Comparison of ENCODE assay signal across 9 cellular contexts in the genomic region with DNA sequence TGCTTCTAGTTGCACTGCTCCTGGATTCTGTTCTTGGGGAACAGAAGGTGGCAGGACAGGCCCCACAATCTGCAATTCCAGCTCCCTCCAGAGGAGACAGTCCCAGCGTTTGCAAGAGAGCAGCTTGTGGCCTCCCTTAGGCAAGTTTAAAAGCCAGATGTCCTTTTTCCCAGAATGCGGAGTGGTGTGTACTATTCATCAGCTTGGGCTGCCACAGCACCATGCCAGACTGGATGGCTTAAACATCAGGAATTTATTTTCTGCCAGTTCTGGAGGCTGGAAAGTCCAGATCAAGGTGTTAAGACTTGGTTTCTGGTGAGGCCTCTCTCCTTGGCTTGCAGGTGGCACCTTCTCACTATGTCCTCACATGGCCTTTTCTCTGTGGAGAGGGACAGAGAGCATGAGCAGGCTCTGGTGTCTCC. TPM values are rescaled to one million over a fixed set of nuclear protein-coding genes. Genes with fewer than 3 reads are reported as not detected.
DNase-seq lines count a peak whose midpoint lies in the region; ATAC-seq and FAIRE-seq lines count a peak whose summit lies in the region.
"Had no signal": no experiment of that assay in that cellular context is flagged by ENCODE, and none has a peak within 500 bp of the region (broad histone marks: within the 10 kb centered on the region; RNA-seq: fewer than 3 reads in every experiment).

No MANE protein-coding gene starts in this region.

- H3K27me3 Mint-ChIP-seq in activated CD4-positive, alpha-beta memory T cell treated with anti-CD3 and anti-CD28 coated beads, Interleukin-2, amount 10 ng/mL, durations not matched to agents 7 days and 5 days = no peaks in the 10 kb centered on the region

- peak overlapping the region; percentile 47 for H3K27ac Mint-ChIP-seq in activated CD4-positive, alpha-beta memory T cell treated with anti-CD3 and anti-CD28 coated beads, Interleukin-2, amount 10 ng/mL, durations not matched to agents 7 days and 5 days

- no peak for FAIRE-seq in HTR-8/SVneo (lab: Jason Lieb, UNC)
- FAIRE-seq: TTC549 had no signal

- peaks cover 74% of the 10 kb centered on the region for H3K36me3 Mint-ChIP-seq in activated CD4-positive, alpha-beta memory T cell treated with anti-CD3 and anti-CD28 coated beads, Interleukin-2, amount 10 ng/mL, durations not matched to agents 7 days and 5 days (ENCODE audit: low read depth)

- POLR2A ChIA-PET in activated CD4-positive, alpha-beta memory T cell treated with anti-CD3 and anti-CD28 coated beads, Interleukin-2, amount 10 ng/mL, durations not matched to agents 7 days and 5 days (lab: Charles Lee) = interaction anchor here (1.0 kb wide), 1 partner anchor 185 kb away, joined by 3 read pairs; a partner anchor contains a TSS

- no peak overlapping the region for H3K4me3 Mint-ChIP-seq in activated CD4-positive, alpha-beta memory T cell treated with anti-CD3 and anti-CD28 coated beads, Interleukin-2, amount 10 ng/mL, durations not matched to agents 7 days and 5 days

- no peak for ATAC-seq in GM21381 (IDR thresholded peaks at IDR 0.05; ENCODE audit: unreplicated experiment)

- peaks cover 70% of the 10 kb centered on the region for H3K4me1 Mint-ChIP-seq in activated CD4-positive, alpha-beta memory T cell treated with anti-CD3 and anti-CD28 coated beads, Interleukin-2, amount 10 ng/mL, durations not matched to agents 7 days and 5 days

- DNase-seq in DMS 273 treated with DMSO at 0.1 percent for 48 hours (lab: John Stamatoyannopoulos, UW) (peak; percentile 83), HuH-7 (ENCODE audit: low spot score) (peak; percentile 29), lung microvascular endothelial cell (ENCODE audit: low read depth in 2 of 2) (peak; percentile 57 to 67), HTR-8/SVneo (ENCODE audit: insufficient read length, low spot score) (no peak), NCI-H1105 treated with DMSO at 0.1 percent for 48 hours (lab: John Stamatoyannopoulos, UW) (no peak), NCI-H1417 (lab: John Stamatoyannopoulos, UW) (no peak)
- no peak for DNase-seq in activated CD4-positive, alpha-beta memory T cell treated with anti-CD3 and anti-CD28 coated beads, Interleukin-2, amount 10 ng/mL, durations not matched to agents 7 days and 5 days

- CTCF ChIA-PET in activated CD4-positive, alpha-beta memory T cell treated with anti-CD3 and anti-CD28 coated beads, Interleukin-2, amount 10 ng/mL, durations not matched to agents 7 days and 5 days (lab: Charles Lee) = interaction anchor here (0.7 to 1.1 kb wide), 3 partner anchors 10 to 169 kb away, joined by 4 to 5 read pairs (median 4); no protein-coding TSS in a partner anchor

- no peaks in the 10 kb centered on the region for H3K9me3 Mint-ChIP-seq in activated CD4-positive, alpha-beta memory T cell treated with anti-CD3 and anti-CD28 coated beads, Interleukin-2, amount 10 ng/mL, durations not matched to agents 7 days and 5 days

RNA-seq across cellular contexts. Expression of a gene that starts 11.7 kb away (rescaled TPM):
- total RNA-seq in activated CD4-positive, alpha-beta memory T cell treated with anti-CD3 and anti-CD28 coated beads, Interleukin-2, amount 10 ng/mL, durations not matched to agents 7 days and 5 days = 100 to 1,000 TPM; 185 to 186 TPM
- 0.22 and 0.60 TPM in 2 replicates for total RNA-seq in lung microvascular endothelial cell

RNA-seq across cellular contexts. Expression of a gene that starts 47.3 kb away (rescaled TPM):
- total RNA-seq in activated CD4-positive, alpha-beta memory T cell treated with anti-CD3 and anti-CD28 coated beads, Interleukin-2, amount 10 ng/mL, durations not matched to agents 7 days and 5 days = under 1 TPM in 1 of 2 experiments, not detected in 1; 0.48 TPM
- not detected in 2 replicates for total RNA-seq in lung microvascular endothelial cell

RNA-seq across cellular contexts. Expression of a gene that starts 51.2 kb away (rescaled TPM):
- total RNA-seq in activated CD4-positive, alpha-beta memory T cell treated with anti-CD3 and anti-CD28 coated beads, Interleukin-2, amount 10 ng/mL, durations not matched to agents 7 days and 5 days = 1 to 10 TPM in 1 of 2 experiments, under 1 TPM in 1; 0.65 to 1.2 TPM
- 0.22 and 0.40 TPM in 2 replicates for total RNA-seq in lung microvascular endothelial cell

Comparison
In these comparisons a context has a peak if more than half of its experiments do, and no peak if none do; other contexts are left out.
1. DNase-seq: peak in DMS 273 treated with DMSO at 0.1 percent for 48 hours (single experiment), HuH-7 (single experiment) and lung microvascular endothelial cell (2 of 2); none in activated CD4-positive, alpha-beta memory T cell treated with anti-CD3 and anti-CD28 coated beads, Interleukin-2, amount 10 ng/mL, durations not matched to agents 7 days and 5 days (single experiment), HTR-8/SVneo (single experiment), NCI-H1105 treated with DMSO at 0.1 percent for 48 hours (single experiment) and NCI-H1417 (0 of 3).
2. RNA of a gene that starts 11.7 kb away (total RNA-seq): 185 to 186 TPM in activated CD4-positive, alpha-beta memory T cell treated with anti-CD3 and anti-CD28 coated beads, Interleukin-2, amount 10 ng/mL, durations not matched to agents 7 days and 5 days; 0.22 to 0.60 TPM in lung microvascular endothelial cell; every median in the first group is over 100 times any median in the second.